Comparison of ENCODE assay signal across 8 cellular contexts in the genomic region with DNA sequence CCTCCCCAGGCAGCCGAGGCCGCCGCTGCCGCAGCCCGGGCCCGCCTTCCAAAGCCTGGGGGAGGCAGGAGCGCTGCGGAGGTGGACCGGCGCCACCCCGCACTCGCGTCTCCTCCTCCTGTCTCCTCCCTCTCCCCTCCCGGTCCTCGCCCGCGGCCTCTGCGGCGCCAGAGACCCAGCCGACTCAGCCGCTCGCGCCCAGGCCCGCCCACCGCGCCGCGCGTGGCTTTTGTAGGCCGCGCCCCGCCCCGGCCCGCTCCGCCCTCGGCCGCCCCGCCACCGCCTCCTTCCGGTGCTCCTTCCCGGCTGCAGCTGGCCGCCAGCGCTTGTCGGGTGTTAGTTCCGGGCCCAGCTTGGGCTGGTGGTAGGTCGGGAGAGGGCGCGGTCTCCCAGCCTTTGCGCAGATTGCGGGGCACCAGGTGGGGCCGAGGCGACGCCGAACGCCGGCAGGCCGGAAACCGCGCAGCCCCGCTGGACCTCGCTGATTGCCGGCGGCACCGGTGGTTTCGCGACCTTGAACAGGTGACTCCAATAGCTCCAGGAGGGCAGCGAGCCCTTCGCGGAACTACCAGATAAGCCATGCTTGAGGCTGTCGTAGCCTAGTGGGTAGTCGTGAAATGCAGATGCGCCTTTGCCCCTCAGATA. TPM values are rescaled to one million over a fixed set of nuclear protein-coding genes. Genes with fewer than 3 reads are reported as not detected.
A peak's percentile ranks its signal among the peaks of the same experiment; 100 is the strongest.
DNase-seq lines count a peak whose midpoint lies in the region; ATAC-seq, FAIRE-seq and TF ChIP-seq lines count a peak whose summit lies in the region.

A gene with protein sequence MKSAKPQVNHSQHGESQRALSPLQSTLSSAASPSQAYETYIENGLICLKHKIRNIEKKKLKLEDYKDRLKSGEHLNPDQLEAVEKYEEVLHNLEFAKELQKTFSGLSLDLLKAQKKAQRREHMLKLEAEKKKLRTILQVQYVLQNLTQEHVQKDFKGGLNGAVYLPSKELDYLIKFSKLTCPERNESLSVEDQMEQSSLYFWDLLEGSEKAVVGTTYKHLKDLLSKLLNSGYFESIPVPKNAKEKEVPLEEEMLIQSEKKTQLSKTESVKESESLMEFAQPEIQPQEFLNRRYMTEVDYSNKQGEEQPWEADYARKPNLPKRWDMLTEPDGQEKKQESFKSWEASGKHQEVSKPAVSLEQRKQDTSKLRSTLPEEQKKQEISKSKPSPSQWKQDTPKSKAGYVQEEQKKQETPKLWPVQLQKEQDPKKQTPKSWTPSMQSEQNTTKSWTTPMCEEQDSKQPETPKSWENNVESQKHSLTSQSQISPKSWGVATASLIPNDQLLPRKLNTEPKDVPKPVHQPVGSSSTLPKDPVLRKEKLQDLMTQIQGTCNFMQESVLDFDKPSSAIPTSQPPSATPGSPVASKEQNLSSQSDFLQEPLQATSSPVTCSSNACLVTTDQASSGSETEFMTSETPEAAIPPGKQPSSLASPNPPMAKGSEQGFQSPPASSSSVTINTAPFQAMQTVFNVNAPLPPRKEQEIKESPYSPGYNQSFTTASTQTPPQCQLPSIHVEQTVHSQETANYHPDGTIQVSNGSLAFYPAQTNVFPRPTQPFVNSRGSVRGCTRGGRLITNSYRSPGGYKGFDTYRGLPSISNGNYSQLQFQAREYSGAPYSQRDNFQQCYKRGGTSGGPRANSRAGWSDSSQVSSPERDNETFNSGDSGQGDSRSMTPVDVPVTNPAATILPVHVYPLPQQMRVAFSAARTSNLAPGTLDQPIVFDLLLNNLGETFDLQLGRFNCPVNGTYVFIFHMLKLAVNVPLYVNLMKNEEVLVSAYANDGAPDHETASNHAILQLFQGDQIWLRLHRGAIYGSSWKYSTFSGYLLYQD (minus strand): TSS at position 202 of the 645 bp plus-strand sequence. CDS start 1,431 bp downstream, outside the sequence.

- peaks cover 20% of the 10 kb centered on the region for H3K4me1 ChIP-seq in CD4-positive, CD25-positive, alpha-beta regulatory T cell (ENCODE audit: control insufficient read depth, insufficient read depth, low read length, poor library complexity, severe bottlenecking)
- H3K4me1 ChIP-seq in HepG2 (ENCODE audit: insufficient read depth, low read length): peaks cover 50% of the 10 kb centered on the region

- H3K4me3 ChIP-seq in CD4-positive, CD25-positive, alpha-beta regulatory T cell (ENCODE audit: low read depth, low read length): peak within 1 kb of the TSS; percentile 83
- peak within 1 kb of the TSS; percentile 78 to 95 (median 85) for H3K4me3 ChIP-seq in HepG2 (replicated peaks in 1 of 3; ENCODE audit: insufficient read depth in 1 of 3, low read depth in 2 of 3, low read length in 3 of 3)

- TF ChIP-seq EP300 in HepG2 (IDR thresholded peaks at IDR 0.05; ENCODE audit: low read depth in 2 of 2, low read length in 2 of 2) (peak in 1 of 2 experiments; percentile 2; a peak in 1 of 4 replicates), HepG2 (CRISPR knock-in tag; IDR thresholded peaks at IDR 0.05; ENCODE audit: borderline replicate concordance) (no peak; the same call in 1 of the 2 replicates)

- CTCF ChIA-PET in HepG2 (lab: Yijun Ruan, JAX; ENCODE audit: low intra/inter-chr PET ratio, low total read pairs): no interaction called here

- H3K27ac ChIP-seq in CD4-positive, CD25-positive, alpha-beta regulatory T cell (ENCODE audit: insufficient read depth, low read length, poor library complexity, severe bottlenecking): peak within 1 kb of the TSS; percentile 76
- peak within 1 kb of the TSS; percentile 71 for H3K27ac ChIP-seq in HepG2 (ENCODE audit: extremely low read length, insufficient read depth, low read length)

- intact Hi-C loops in HepG2 (cut with micrococcal nuclease; ENCODE audit: unreplicated experiment): loop anchor here (2.0 kb wide), 3 partner anchors 22 to 52 kb away; no protein-coding TSS in a partner anchor

- peak; percentile 87 for TF ChIP-seq CTCF in HepG2 (CRISPR knock-in tag; IDR thresholded peaks at IDR 0.05)

- H4K20me1 ChIP-seq in HepG2 (ENCODE audit: insufficient read depth, low read length): no peaks in the 10 kb centered on the region

- H3K9me3 ChIP-seq in CD4-positive, CD25-positive, alpha-beta regulatory T cell (ENCODE audit: control insufficient read depth in 2 of 2, low read length in 2 of 2): no peaks in the 10 kb centered on the region
- H3K9me3 ChIP-seq in HepG2 (ENCODE audit: low read length): no peaks in the 10 kb centered on the region

- H3K9me3 Mint-ChIP-seq in CD4-positive, CD25-positive, alpha-beta regulatory T cell: no peaks in the 10 kb centered on the region

- peak; percentile 65 for TF ChIP-seq RAD21 in HepG2 (CRISPR knock-in tag; IDR thresholded peaks at IDR 0.05)

- peak; percentile 67 to 75; a peak in 3 of 4 replicates for TF ChIP-seq POLR2A in HepG2 (IDR thresholded peaks at IDR 0.05; ENCODE audit: insufficient read depth in 1 of 2, low read depth in 2 of 2, low read length in 2 of 2)

- peak within 1 kb of the TSS; percentile 84 to 96 (median 94) for H3K27ac Mint-ChIP-seq in CD4-positive, CD25-positive, alpha-beta regulatory T cell

- POLR2A ChIA-PET in HepG2 (lab: Yijun Ruan, JAX): interaction anchor here (0.7 to 3.3 kb wide), 9 partner anchors 9 to 1114 kb away, joined by 3 to 19 read pairs (median 5); partner anchors contain the start of gene IPO8

- H2AFZ ChIP-seq in HepG2 (ENCODE audit: low read length): peak within 1 kb of the TSS; percentile 78

- FAIRE-seq in HepG2 (lab: Jason Lieb, UNC): peak; percentile 63

- H3K4me1 Mint-ChIP-seq in CD4-positive, CD25-positive, alpha-beta regulatory T cell: peaks cover 22 to 58% (median 39%) of the 10 kb centered on the region in 4 donors

- H3K79me2 ChIP-seq in HepG2 (ENCODE audit: insufficient read depth, low read length): peaks cover 39% of the 10 kb centered on the region

- in situ Hi-C loops in HepG2 (cut with HindIII; ENCODE audit: extremely low pct_ligation_motif_present, low pct_unique_long_range_greater_than_20kb): loop anchor here (5.0 kb wide), 1 partner anchor 52 kb away; no protein-coding TSS in a partner anchor

- H3K36me3 Mint-ChIP-seq in CD4-positive, CD25-positive, alpha-beta regulatory T cell: peaks cover 4% of the 10 kb centered on the region

- BruUV-seq in HepG2 (replicated peaks; lab: Mats Ljungman, UMichigan): no TSS peak

- H3K27me3 Mint-ChIP-seq in CD4-positive, CD25-positive, alpha-beta regulatory T cell: no peaks in the 10 kb centered on the region

- whole genome bisulfite sequencing in HepG2 (ENCODE audit: low lambda C conversion rate): 3% methylated on average over 7 of the region's 72 CpGs

- H3K27me3 ChIP-seq in CD4-positive, CD25-positive, alpha-beta regulatory T cell (ENCODE audit: control insufficient read depth, insufficient read depth, low read length): no peaks in the 10 kb centered on the region
- H3K27me3 ChIP-seq in HepG2 (ENCODE audit: control insufficient read depth in 1 of 2, insufficient read depth in 2 of 2, low read length in 2 of 2): no peaks in the 10 kb centered on the region; a peak in 1 of 5 replicates

- ATAC-seq in CD4-positive, CD25-positive, alpha-beta regulatory T cell (ENCODE audit: low read depth in 2 of 2): peak; percentile 87 to 91
- ATAC-seq in GM19438 (IDR thresholded peaks at IDR 0.05; ENCODE audit: low read depth, unreplicated experiment) (peak; percentile 95), HG03571 (IDR thresholded peaks at IDR 0.05; ENCODE audit: unreplicated experiment) (peak; percentile 96), HepG2 (peak; percentile 93)

- peak within 1 kb of the TSS; percentile 96 for H3K4me2 ChIP-seq in HepG2 (ENCODE audit: low read depth, low read length)

- peaks cover 3% of the 10 kb centered on the region for H3K36me3 ChIP-seq in CD4-positive, CD25-positive, alpha-beta regulatory T cell (ENCODE audit: control insufficient read depth, insufficient read depth, low read length)
- H3K36me3 ChIP-seq in HepG2 (replicated peaks in 1 of 2; ENCODE audit: control insufficient read depth in 1 of 2, insufficient read depth in 2 of 2, low read length in 2 of 2): no peaks in the 10 kb centered on the region; a peak in 1 of 5 replicates

- DNase-seq in CD4-positive, CD25-positive, alpha-beta regulatory T cell: peak; percentile 88 to 96 (median 92)
- DNase-seq in NCI-H748 treated with DMSO at 0.1 percent for 48 hours (lab: John Stamatoyannopoulos, UW): peak; percentile 81
- peak; percentile 92 to 94 for DNase-seq in activated CD4-positive, alpha-beta T cell treated with anti-CD3 and anti-CD28 coated beads, Interleukin-2, amount 50 U/mL, for 4 hours
- peak; percentile 94 for DNase-seq in dermis blood vessel endothelial cell
- peak; percentile 90 for DNase-seq in HepG2 (ENCODE audit: low spot score)
- peak; percentile 91 to 94 for DNase-seq in stimulated activated CD4-positive, alpha-beta T cell treated with anti-CD3 and anti-CD28 coated beads, Interleukin-2, amount 100 ng/mL, for 48 hours

- peak within 1 kb of the TSS; percentile 71 for H3K9ac ChIP-seq in HepG2 (ENCODE audit: insufficient read depth, low read depth, low read length)

- peak within 1 kb of the TSS; percentile 93 to 98 (median 96) for H3K4me3 Mint-ChIP-seq in CD4-positive, CD25-positive, alpha-beta regulatory T cell

RNA-seq across cellular contexts. Expression of the gene that starts here (rescaled TPM):
- 29.9 TPM for total RNA-seq in CD4-positive, CD25-positive, alpha-beta regulatory T cell
- 10 to 100 TPM in 1 of 4 donors, 1 to 10 TPM in 3; 5.6 to 11.6 (median 8.1) TPM for polyA plus RNA-seq in CD4-positive, CD25-positive, alpha-beta regulatory T cell
- total RNA-seq in dermis blood vessel endothelial cell (12.0 and 13.4 TPM in 2 replicates), HepG2 (2016; rRNA removed; fragmentation: Illumina TruSeq; extraction: Trizol) (12.0 and 21.7 TPM in 2 replicates)
- 23.4 and 24.3 TPM in 2 replicates for total RNA-seq in HepG2 (2016; cell fraction: cytosol; rRNA removed; fragmentation: Illumina TruSeq; extraction: Trizol; ENCODE audit: low read depth)
- total RNA-seq in HepG2 (2016; cell fraction: insoluble cytoplasmic fraction; rRNA removed; fragmentation: Illumina TruSeq; extraction: Trizol): 14.1 and 22.8 TPM in 2 replicates
- 20.0 and 22.6 TPM in 2 replicates for total RNA-seq in HepG2 (2016; cell fraction: membrane; rRNA removed; fragmentation: Illumina TruSeq; extraction: Trizol)
- total RNA-seq in HepG2 (2016; cell fraction: nucleus; rRNA removed; fragmentation: Illumina TruSeq; extraction: Trizol): 43.3 and 48.9 TPM in 2 replicates
- polyA plus RNA-seq in HepG2 (2011; rRNA removed): 25.7 and 30.6 TPM in 2 replicates
- 4.9 and 5.5 TPM in 2 replicates for polyA plus RNA-seq in HepG2 (2011; cell fraction: cytosol; rRNA removed)
- 102 and 115 TPM in 2 replicates for polyA plus RNA-seq in HepG2 (2011; cell fraction: nucleus; rRNA removed)
- polyA plus RNA-seq in HepG2 (2012): 15.7 and 23.2 TPM in 2 replicates
- 1.3 and 1.7 TPM in 2 replicates for polyA plus RNA-seq in HepG2 (2016; cell fraction: cytosol; fragmentation: Illumina TruSeq; extraction: Trizol; ENCODE audit: low read depth)
- polyA plus RNA-seq in HepG2 (2016; cell fraction: insoluble cytoplasmic fraction; fragmentation: Illumina TruSeq; extraction: Trizol; ENCODE audit: low read depth): 9.7 and 12.3 TPM in 2 replicates
- 4.0 and 4.7 TPM in 2 replicates for polyA plus RNA-seq in HepG2 (2016; cell fraction: membrane; fragmentation: Illumina TruSeq; extraction: Trizol; ENCODE audit: low read depth)
- polyA plus RNA-seq in HepG2 (2016; cell fraction: nucleus; fragmentation: Illumina TruSeq; extraction: Trizol; ENCODE audit: insufficient read depth, low read depth): 105 and 125 TPM in 2 replicates
- polyA minus RNA-seq in HepG2 (2011; rRNA and poly(A)+ RNA removed; ENCODE audit: low replicate concordance): 7.2 and 8.3 TPM in 2 replicates
- polyA minus RNA-seq in HepG2 (2011; cell fraction: cytosol; rRNA and poly(A)+ RNA removed): 7.0 and 7.4 TPM in 2 replicates
- polyA minus RNA-seq in HepG2 (2011; cell fraction: nucleus; rRNA and poly(A)+ RNA removed): 66.3 and 86.5 TPM in 2 replicates

Comparison
In these comparisons a context has a peak if more than half of its experiments do, and no peak if none do; other contexts are left out.
1. Peak in every context shown above with its lines: DNase-seq, ATAC-seq, H3K4me3 ChIP-seq and H3K27ac ChIP-seq.